ENCODE assay signal across 19 cellular contexts in the genomic region with DNA sequence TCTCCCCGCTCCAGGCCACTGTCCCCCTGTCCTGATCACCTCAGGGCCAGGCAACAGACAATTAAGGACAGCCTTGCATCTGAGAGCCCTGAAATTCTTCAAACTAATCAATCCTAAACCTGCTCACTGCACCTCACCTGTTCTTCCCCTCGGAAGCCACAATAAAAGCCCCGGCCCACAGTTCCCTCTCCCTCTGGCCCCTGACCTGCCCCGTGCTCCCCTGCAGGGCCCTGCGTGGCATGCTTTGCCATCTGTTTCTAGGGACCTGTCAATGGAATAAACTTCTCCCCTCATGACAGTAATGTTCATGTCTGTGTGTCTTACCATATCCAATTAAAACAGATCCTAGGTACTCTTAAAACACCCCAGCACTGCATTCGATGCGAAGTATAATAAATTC. TPM values are rescaled to one million over a fixed set of nuclear protein-coding genes. Genes with fewer than 3 reads are reported as not detected.
DNase-seq lines count a peak whose midpoint lies in the region; ATAC-seq, FAIRE-seq and TF ChIP-seq lines count a peak whose summit lies in the region.
"Had no signal": no experiment of that assay in that cellular context is flagged by ENCODE, and none has a peak within 500 bp of the region (broad histone marks: within the 10 kb centered on the region; RNA-seq: fewer than 3 reads in every experiment).

No MANE protein-coding gene starts in this region.

- H3K36me3 Mint-ChIP-seq in astrocyte (ENCODE audit: low read depth, unreplicated experiment), result no peaks in the 10 kb centered on the region
- H3K36me3 Mint-ChIP-seq in nephron (ENCODE audit: low read depth), result peaks cover 4% of the 10 kb centered on the region
- peaks cover 77% of the 10 kb centered on the region for H3K36me3 Mint-ChIP-seq in stimulated activated memory B cell treated with anti-CD40 and anti-IgM and Interleukin-4, amounts not matched to agents 10 μg/mL and 1 μg/mL and 100 μg/mL, for 72 hours
- H3K36me3 Mint-ChIP-seq in endodermal cell (ENCODE audit: low read depth), result no peaks in the 10 kb centered on the region
- H3K36me3 Mint-ChIP-seq: CD4-positive, alpha-beta memory T cell had no signal

- H3K4me1 Mint-ChIP-seq in astrocyte (ENCODE audit: low read depth, unreplicated experiment) (peaks cover 62% of the 10 kb centered on the region), nephron (peaks cover 61% of the 10 kb centered on the region), endodermal cell (peaks cover 24% of the 10 kb centered on the region)
- peaks cover 70% of the 10 kb centered on the region for H3K4me1 Mint-ChIP-seq in stimulated activated memory B cell treated with anti-CD40 and anti-IgM and Interleukin-4, amounts not matched to agents 10 μg/mL and 1 μg/mL and 100 μg/mL, for 72 hours
- H3K4me1 Mint-ChIP-seq: CD4-positive, alpha-beta memory T cell had no signal

- no peak for DNase-seq in Karpas-422
- no peak for DNase-seq in astrocyte (ENCODE audit: low read depth)
- DNase-seq in NCI-H187 treated with DMSO at 0.1 percent for 48 hours (lab: John Stamatoyannopoulos, UW), result no peak
- no peak for DNase-seq in GM12891 (ENCODE audit: insufficient read length, low spot score)
- no peak for DNase-seq in endodermal cell
- DNase-seq in brain microvascular endothelial cell, result no peak
- DNase-seq: CD4-positive, alpha-beta memory T cell; DMS153; Kasumi-1; NCI-H1694; NCI-H2081 treated with DMSO at 0.1 percent for 48 hours; NCI-H2171 treated with DMSO at 0.1 percent for 48 hours; NCI-H524 treated with DMSO at 0.1 percent for 48 hours; OCI-M1 had no signal

- ATAC-seq in stimulated activated memory B cell treated with anti-CD40 and anti-IgM and Interleukin-4, amounts not matched to agents 10 μg/mL and 1 μg/mL and 100 μg/mL, for 72 hours, result no peak

- peaks cover 92% of the 10 kb centered on the region for H3K79me2 ChIP-seq in Karpas-422 (ENCODE audit: low read length)
- H3K79me2 ChIP-seq in astrocyte (ENCODE audit: insufficient read depth, low read length), result peaks cover 4% of the 10 kb centered on the region

- H3K4me1 ChIP-seq in Karpas-422 (ENCODE audit: low read length), result peaks cover 93% of the 10 kb centered on the region
- peaks cover 30% of the 10 kb centered on the region for H3K4me1 ChIP-seq in astrocyte (ENCODE audit: insufficient read depth, low read length)
- H3K4me1 ChIP-seq in endodermal cell (ENCODE audit: control insufficient read depth, insufficient read depth, low read length), result peaks cover 2% of the 10 kb centered on the region

- no peaks in the 10 kb centered on the region for H4K20me1 ChIP-seq in Karpas-422 (ENCODE audit: insufficient read depth, low read depth, low read length)
- H4K20me1 ChIP-seq in astrocyte (ENCODE audit: insufficient read depth, low read length), result no peaks in the 10 kb centered on the region
- H4K20me1 ChIP-seq: BLaER1 had no signal

- peaks cover 3% of the 10 kb centered on the region for H3K27me3 Mint-ChIP-seq in astrocyte (ENCODE audit: low read depth, unreplicated experiment)
- peaks cover 7% of the 10 kb centered on the region for H3K27me3 Mint-ChIP-seq in nephron (ENCODE audit: low read depth)
- no peaks in the 10 kb centered on the region for H3K27me3 Mint-ChIP-seq in stimulated activated memory B cell treated with anti-CD40 and anti-IgM and Interleukin-4, amounts not matched to agents 10 μg/mL and 1 μg/mL and 100 μg/mL, for 72 hours
- H3K27me3 Mint-ChIP-seq in endodermal cell (ENCODE audit: insufficient read depth), result peaks cover 81% of the 10 kb centered on the region

- H3K4me2 ChIP-seq in Karpas-422 (ENCODE audit: low read depth, low read length, poor library complexity, severe bottlenecking) (peak overlapping the region; percentile 76), astrocyte (ENCODE audit: low read length) (no peak overlapping the region)
- H3K4me2 ChIP-seq: BLaER1 had no signal

- H3K4me3 Mint-ChIP-seq in astrocyte (ENCODE audit: unreplicated experiment), result peak overlapping the region; percentile 57
- no peak overlapping the region for H3K4me3 Mint-ChIP-seq in nephron
- no peak overlapping the region for H3K4me3 Mint-ChIP-seq in stimulated activated memory B cell treated with anti-CD40 and anti-IgM and Interleukin-4, amounts not matched to agents 10 μg/mL and 1 μg/mL and 100 μg/mL, for 72 hours
- no peak overlapping the region for H3K4me3 Mint-ChIP-seq in endodermal cell
- H3K4me3 Mint-ChIP-seq: CD4-positive, alpha-beta memory T cell had no signal

- H3K9me3 Mint-ChIP-seq in astrocyte (ENCODE audit: unreplicated experiment) (no peaks in the 10 kb centered on the region), nephron (no peaks in the 10 kb centered on the region), endodermal cell (no peaks in the 10 kb centered on the region)
- no peaks in the 10 kb centered on the region for H3K9me3 Mint-ChIP-seq in stimulated activated memory B cell treated with anti-CD40 and anti-IgM and Interleukin-4, amounts not matched to agents 10 μg/mL and 1 μg/mL and 100 μg/mL, for 72 hours
- H3K9me3 Mint-ChIP-seq: CD4-positive, alpha-beta memory T cell had no signal

- H3K4me3 ChIP-seq in Karpas-422 (ENCODE audit: low read length) (0 out of 2 replicates have a peak overlapping the region, but pooled peaks have one; percentile 0), astrocyte (ENCODE audit: insufficient read depth, low read depth, low read length) (no peak overlapping the region), endodermal cell (ENCODE audit: low read length) (no peak overlapping the region), brain microvascular endothelial cell (ENCODE audit: low read depth, low read length) (no peak overlapping the region)
- H3K4me3 ChIP-seq: BLaER1, SJSA1 had no signal

- peak overlapping the region; percentile 33; the same call in 1 of the 2 replicates for H3K9ac ChIP-seq in Karpas-422 (ENCODE audit: low read length)
- no peak overlapping the region for H3K9ac ChIP-seq in astrocyte (ENCODE audit: low read length)
- no peak overlapping the region for H3K9ac ChIP-seq in endodermal cell (ENCODE audit: extremely low read depth, low read length, poor library complexity, severe bottlenecking)
- H3K9ac ChIP-seq: BLaER1 had no signal

- no peaks in the 10 kb centered on the region for H3K9me3 ChIP-seq in Karpas-422 (ENCODE audit: low read length)
- H3K9me3 ChIP-seq in astrocyte (ENCODE audit: insufficient read depth, low read depth, low read length), result no peaks in the 10 kb centered on the region
- no peaks in the 10 kb centered on the region for H3K9me3 ChIP-seq in endodermal cell (ENCODE audit: control insufficient read depth, low read length)
- H3K9me3 ChIP-seq: BLaER1, SJSA1 had no signal

- H3K27ac Mint-ChIP-seq in astrocyte (ENCODE audit: unreplicated experiment), result peak overlapping the region; percentile 30
- H3K27ac Mint-ChIP-seq in nephron, result peak overlapping the region; percentile 55 to 94 (median 70)
- H3K27ac Mint-ChIP-seq in stimulated activated memory B cell treated with anti-CD40 and anti-IgM and Interleukin-4, amounts not matched to agents 10 μg/mL and 1 μg/mL and 100 μg/mL, for 72 hours, result peak overlapping the region; percentile 36
- H3K27ac Mint-ChIP-seq in endodermal cell, result no peak overlapping the region
- H3K27ac Mint-ChIP-seq: CD4-positive, alpha-beta memory T cell had no signal

- FAIRE-seq in astrocyte (lab: Jason Lieb, UNC) (no peak), GM12891 (lab: Jason Lieb, UNC) (no peak)
- FAIRE-seq: RCC 7860 had no signal

- 58 to 81% methylated on average over 3 to 7 of the region's 7 CpGs for WGBS in endodermal cell (ENCODE audit: insufficient coverage in 1 of 2, insufficient read length in 1 of 2), 2 experiments

- peaks cover 8% of the 10 kb centered on the region; the same call in 1 of the 2 replicates for H3K36me3 ChIP-seq in Karpas-422 (ENCODE audit: insufficient read depth, low read length)
- H3K36me3 ChIP-seq in astrocyte (ENCODE audit: insufficient read depth, low read length), result no peaks in the 10 kb centered on the region
- no peaks in the 10 kb centered on the region for H3K36me3 ChIP-seq in endodermal cell (ENCODE audit: control insufficient read depth, insufficient read depth, low read length)
- no peaks in the 10 kb centered on the region for H3K36me3 ChIP-seq in brain microvascular endothelial cell (replicated peaks)
- H3K36me3 ChIP-seq: BLaER1 had no signal

- no peak overlapping the region for H2AFZ ChIP-seq in Karpas-422 (ENCODE audit: low read length)
- no peak overlapping the region for H2AFZ ChIP-seq in astrocyte (ENCODE audit: low read depth, low read length)

- H3K27me3 ChIP-seq in Karpas-422 (ENCODE audit: low read length) (no peaks in the 10 kb centered on the region), astrocyte (ENCODE audit: insufficient read depth, low read length) (no peaks in the 10 kb centered on the region), endodermal cell (ENCODE audit: control insufficient read depth, insufficient read depth, low read length, poor library complexity, severe bottlenecking) (peaks cover 61% of the 10 kb centered on the region), brain microvascular endothelial cell (replicated peaks) (no peaks in the 10 kb centered on the region)
- H3K27me3 ChIP-seq: BLaER1, SJSA1 had no signal

- in situ Hi-C loops in brain microvascular endothelial cell (cut with HindIII; ENCODE audit: low pct_ligation_motif_present, low sequenced_read_pairs), result no loop called here

- H3K27ac ChIP-seq in Karpas-422 (ENCODE audit: low read length) (peak overlapping the region; percentile 98), astrocyte (ENCODE audit: low read depth, low read length) (no peak overlapping the region), endodermal cell (ENCODE audit: low read depth, low read length) (no peak overlapping the region), brain microvascular endothelial cell (no peak overlapping the region)
- H3K27ac ChIP-seq: BLaER1, SJSA1 had no signal

- TF ChIP-seq POLR2A in GM12891 (IDR thresholded peaks at IDR 0.05; ENCODE audit: low read depth, low read length), result no peak

- H3K9me2 ChIP-seq in Karpas-422 (replicated peaks; ENCODE audit: insufficient read depth, low read length), result no peaks in the 10 kb centered on the region

- TF ChIP-seq CTCF in astrocyte (IDR thresholded peaks at IDR 0.05; ENCODE audit: insufficient read depth, low read depth, low read length), result no peak
- no peak for TF ChIP-seq CTCF in nephron (IDR thresholded peaks at IDR 0.05; ENCODE audit: unreplicated experiment in 3 of 3)
- no peak for TF ChIP-seq CTCF in endodermal cell (conservative IDR thresholded peaks at IDR 0.05)
- TF ChIP-seq CTCF in brain microvascular endothelial cell (IDR thresholded peaks at IDR 0.05; ENCODE audit: low read depth, low read length, missing control alignments), result no peak

TF ChIP-seq in GM12891, 5 proteins besides CTCF, POLR2A, EP300 and RAD21 (continues in another document):
- no peak for TF ChIP-seq POU2F2 (IDR thresholded peaks at IDR 0.05; ENCODE audit: low read depth, low read length)
- TF ChIP-seq SPI1 (IDR thresholded peaks at IDR 0.05; ENCODE audit: low read depth, low read length), result no peak
- TF ChIP-seq TAF1 (IDR thresholded peaks at IDR 0.05; ENCODE audit: low read depth, low read length), result no peak
- no peak for TF ChIP-seq PAX5 (IDR thresholded peaks at IDR 0.05; ENCODE audit: insufficient read depth, low read length, severe bottlenecking)

RNA-seq across cellular contexts. Expression of a gene that starts 58.8 kb away (rescaled TPM):
- 20.1 and 25.5 TPM in 2 replicates for total RNA-seq in Karpas-422 (2014; rRNA removed; shearing (Covaris generic); ENCODE audit: low replicate concordance)
- 11.6 and 11.8 TPM in 2 replicates for total RNA-seq in astrocyte
- 9.5 TPM for polyA plus RNA-seq in GM12891 (2012; ENCODE audit: low read depth, missing spikeins)
- 10 to 100 TPM; 10.7 to 14.4 TPM for total RNA-seq in endodermal cell
- 8.1 TPM for polyA plus RNA-seq in endodermal cell (2013, experiment 1 of 2)
- 6.5 TPM for polyA plus RNA-seq in endodermal cell (2013, experiment 2 of 2)
